18 cellular contexts compared by ENCODE assay signal in genomic region chr1:205071801-205072200, GRCh38. TPM values are rescaled to one million over a fixed set of nuclear protein-coding genes. Genes with fewer than 3 reads are reported as not detected.
"Had no signal": no experiment of that assay in that cellular context is flagged by ENCODE, and none has a peak within 500 bp of the region (broad histone marks: within the 10 kb centered on the region; RNA-seq: fewer than 3 reads in every experiment).

No MANE protein-coding gene starts in this region.

- DNase-seq: activated CD4-positive, alpha-beta T cell treated with anti-CD3 and anti-CD28 coated beads for 1 hour; activated CD4-positive, alpha-beta T cell treated with anti-CD3 and anti-CD28 coated beads, Interleukin-2, amount 50 U/mL, for 1 hour; activated gamma-delta T cell; activated naive CD4-positive, alpha-beta T cell treated with anti-CD3 and anti-CD28 coated beads, Interleukin-2, amount 50 U/mL, for 16 hours; activated naive CD8-positive, alpha-beta T cell treated with anti-CD3 and anti-CD28 coated beads, Interleukin-2, amount 50 U/mL, for 24 hours; body of pancreas; left colon; mesendoderm; stimulated activated CD4-positive, alpha-beta T cell treated with anti-CD3 and anti-CD28 coated beads, Interleukin-4, amount 100 ng/mL, for 1 hour; stimulated activated naive CD4-positive, alpha-beta T cell treated with Interleukin-2 at 50 U/mL for 16 hours; T-helper 1 cell; thyroid gland had no signal

- H3K27me3 Mint-ChIP-seq: activated naive CD8-positive, alpha-beta T cell treated with anti-CD3 and anti-CD28 coated beads, Interleukin-2, amount 50 U/mL, for 24 hours; naive thymus-derived CD4-positive, alpha-beta T cell; progenitor cell of endocrine pancreas had no signal

- H3K27ac Mint-ChIP-seq: activated naive CD8-positive, alpha-beta T cell treated with anti-CD3 and anti-CD28 coated beads, Interleukin-2, amount 50 U/mL, for 24 hours; naive thymus-derived CD4-positive, alpha-beta T cell; progenitor cell of endocrine pancreas had no signal

- ATAC-seq: activated naive CD8-positive, alpha-beta T cell treated with anti-CD3 and anti-CD28 coated beads, Interleukin-2, amount 50 U/mL, for 24 hours; body of pancreas; left colon; naive thymus-derived CD4-positive, alpha-beta T cell had no signal

- H3K4me3 Mint-ChIP-seq: activated naive CD8-positive, alpha-beta T cell treated with anti-CD3 and anti-CD28 coated beads, Interleukin-2, amount 50 U/mL, for 24 hours; naive thymus-derived CD4-positive, alpha-beta T cell; neural crest cell had no signal

- H3K36me3 Mint-ChIP-seq: naive thymus-derived CD4-positive, alpha-beta T cell had no signal

- H3K27ac ChIP-seq: body of pancreas, cardiac muscle cell, esophagus muscularis mucosa, thyroid gland had no signal

- H3K4me1 Mint-ChIP-seq: activated naive CD8-positive, alpha-beta T cell treated with anti-CD3 and anti-CD28 coated beads, Interleukin-2, amount 50 U/mL, for 24 hours; naive thymus-derived CD4-positive, alpha-beta T cell had no signal

- H3K9me3 Mint-ChIP-seq: activated naive CD8-positive, alpha-beta T cell treated with anti-CD3 and anti-CD28 coated beads, Interleukin-2, amount 50 U/mL, for 24 hours; naive thymus-derived CD4-positive, alpha-beta T cell; neural crest cell had no signal

RNA-seq across cellular contexts. Expression of gene CNTN2, which starts 28.8 kb away (rescaled TPM):
- total RNA-seq: activated CD8-positive, alpha-beta memory T cell treated with anti-CD3 and anti-CD28 coated beads for 36 hours; body of pancreas; cardiac muscle cell; naive thymus-derived CD4-positive, alpha-beta T cell; progenitor cell of endocrine pancreas had no signal
